ENCODE assay signal across 23 cellular contexts in the genomic region with DNA sequence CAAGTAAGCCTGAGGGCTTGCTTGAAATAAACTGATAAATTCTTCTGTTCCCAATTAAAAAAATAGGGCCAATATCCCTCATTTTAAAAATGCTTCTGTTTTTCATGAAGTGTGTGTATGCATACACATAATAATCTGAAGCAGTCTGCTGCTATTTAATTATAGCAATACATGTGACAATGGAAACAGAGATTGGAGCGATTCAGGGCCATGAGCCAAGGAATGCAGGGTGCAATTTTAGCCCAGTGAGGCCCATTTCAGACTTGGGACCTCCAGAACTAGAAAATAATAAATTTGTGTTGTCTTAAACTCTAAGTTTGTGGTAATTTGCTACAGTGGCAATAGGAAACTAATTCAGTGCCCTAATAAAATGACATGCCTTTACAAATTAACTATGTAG.
DNase-seq lines count a peak whose midpoint lies in the region; ATAC-seq and TF ChIP-seq lines count a peak whose summit lies in the region.
"Had no signal": no experiment of that assay in that cellular context is flagged by ENCODE, and none has a peak within 500 bp of the region (broad histone marks: within the 10 kb centered on the region; RNA-seq: fewer than 3 reads in every experiment).

No MANE protein-coding gene starts in this region.

- H3K27ac Mint-ChIP-seq in effector memory CD8-positive, alpha-beta T cell, result no peak overlapping the region
- H3K27ac Mint-ChIP-seq: CD4-positive, alpha-beta T cell; CD8-positive, alpha-beta memory T cell had no signal

- DNase-seq in Right ventricle myocardium superior, result no peak
- no peak for DNase-seq in right cardiac atrium
- peak; percentile 45 for DNase-seq in left ventricle myocardium inferior
- no peak for DNase-seq in vagina (ENCODE audit: extremely low spot score in 2 of 2)
- DNase-seq in effector memory CD8-positive, alpha-beta T cell, result no peak
- DNase-seq: 8988T; ACHN; AML-193; BE2C; CD4-positive, alpha-beta T cell; CD8-positive, alpha-beta memory T cell; DMS 273 treated with DMSO at 0.1 percent for 48 hours; DMS79; EL; GDM1; GM23248; H7; HCEC 1CT had no signal

- no peaks in the 10 kb centered on the region for H3K9me3 ChIP-seq in right cardiac atrium (ENCODE audit: control insufficient read depth, low read length)
- no peaks in the 10 kb centered on the region for H3K9me3 ChIP-seq in left ventricle myocardium inferior (replicated peaks)
- no peaks in the 10 kb centered on the region for H3K9me3 ChIP-seq in vagina
- H3K9me3 ChIP-seq: A549; BLaER1 treated with 17β-estradiol and CSF1 and Interleukin-3, amounts not matched to agents 10 nM and 100 nM had no signal

- H3K27me3 ChIP-seq in right cardiac atrium (ENCODE audit: control insufficient read depth, insufficient read depth) (no peaks in the 10 kb centered on the region), left ventricle myocardium inferior (ENCODE audit: low read depth) (no peaks in the 10 kb centered on the region), vagina (no peaks in the 10 kb centered on the region)
- H3K27me3 ChIP-seq: BE2C; BLaER1 treated with 17β-estradiol and CSF1 and Interleukin-3, amounts not matched to agents 10 nM and 100 nM had no signal

- H3K4me3 ChIP-seq in right cardiac atrium (ENCODE audit: low read length) (no peak overlapping the region), left ventricle myocardium inferior (no peak overlapping the region), vagina (no peak overlapping the region)
- H3K4me3 ChIP-seq: A549; BLaER1 treated with 17β-estradiol and CSF1 and Interleukin-3, amounts not matched to agents 10 nM and 100 nM; GM12878; GM23248 had no signal

- no peak for TF ChIP-seq CTCF in left ventricle myocardium inferior (IDR thresholded peaks at IDR 0.05; ENCODE audit: borderline replicate concordance)
- no peak for TF ChIP-seq CTCF in vagina (IDR thresholded peaks at IDR 0.05)

- H3K27ac ChIP-seq in right cardiac atrium (ENCODE audit: low read length) (no peak overlapping the region), left ventricle myocardium inferior (replicated peaks) (peak overlapping the region; percentile 73), vagina (peak overlapping the region; percentile 11)
- H3K27ac ChIP-seq: A549; BLaER1 treated with 17β-estradiol and CSF1 and Interleukin-3, amounts not matched to agents 10 nM and 100 nM; GM23248 had no signal

- H3K36me3 Mint-ChIP-seq in effector memory CD8-positive, alpha-beta T cell (ENCODE audit: insufficient read depth), result peaks cover 3% of the 10 kb centered on the region
- H3K36me3 Mint-ChIP-seq: CD14-positive monocyte had no signal

- H3K27me3 Mint-ChIP-seq in effector memory CD8-positive, alpha-beta T cell, result no peaks in the 10 kb centered on the region
- H3K27me3 Mint-ChIP-seq: CD4-positive, alpha-beta T cell; CD8-positive, alpha-beta memory T cell had no signal

- peak; percentile 75 for ATAC-seq in Right ventricle myocardium superior (ENCODE audit: poor library complexity)
- no peak for ATAC-seq in right cardiac atrium
- no peak for ATAC-seq in HG02798 (IDR thresholded peaks at IDR 0.05; ENCODE audit: poor library complexity, unreplicated experiment)
- ATAC-seq in effector memory CD8-positive, alpha-beta T cell (replicated peaks), result no peak
- ATAC-seq: A549, GM12878 had no signal

- no peaks in the 10 kb centered on the region for H3K4me1 ChIP-seq in right cardiac atrium (ENCODE audit: control insufficient read depth, insufficient read depth, low read length)
- peaks cover 37% of the 10 kb centered on the region for H3K4me1 ChIP-seq in left ventricle myocardium inferior
- peaks cover 8% of the 10 kb centered on the region for H3K4me1 ChIP-seq in vagina
- H3K4me1 ChIP-seq: A549, BE2C had no signal

- intact Hi-C loops in Right ventricle myocardium superior (cut with DNase I), result no loop called here
- intact Hi-C loops in right cardiac atrium (cut with DNase I), result no loop called here
- intact Hi-C loops in left ventricle myocardium inferior (cut with micrococcal nuclease), result no loop called here
- intact Hi-C loops in vagina (cut with DNase I), result no loop called here

- H3K4me1 Mint-ChIP-seq in effector memory CD8-positive, alpha-beta T cell (ENCODE audit: low read depth in 2 of 2), result peaks cover 7% of the 10 kb centered on the region in 2 donors

- H3K4me3 Mint-ChIP-seq in effector memory CD8-positive, alpha-beta T cell, result no peak overlapping the region
- H3K4me3 Mint-ChIP-seq: CD14-positive monocyte; CD4-positive, alpha-beta T cell; CD8-positive, alpha-beta memory T cell had no signal

- no peaks in the 10 kb centered on the region for H3K9me3 Mint-ChIP-seq in effector memory CD8-positive, alpha-beta T cell
- H3K9me3 Mint-ChIP-seq: CD4-positive, alpha-beta T cell; CD8-positive, alpha-beta memory T cell had no signal

- 46% methylated on average over 1 of the region's 1 CpG for WGBS in right cardiac atrium

- H3K36me3 ChIP-seq in left ventricle myocardium inferior, result no peaks in the 10 kb centered on the region
- H3K36me3 ChIP-seq in vagina, result no peaks in the 10 kb centered on the region
- H3K36me3 ChIP-seq: BE2C; BLaER1 treated with 17β-estradiol and CSF1 and Interleukin-3, amounts not matched to agents 10 nM and 100 nM had no signal

- TF ChIP-seq POLR2A in vagina (IDR thresholded peaks at IDR 0.05), result no peak
